Comparison of ENCODE assay signal across 10 cellular contexts in genomic region chr14:75521415-75522199, GRCh38. TPM values are rescaled to one million over a fixed set of nuclear protein-coding genes. Genes with fewer than 3 reads are reported as not detected.
DNase-seq lines count a peak whose midpoint lies in the region; ATAC-seq, FAIRE-seq and TF ChIP-seq lines count a peak whose summit lies in the region.
"Had no signal": no experiment of that assay in that cellular context is flagged by ENCODE, and none has a peak within 500 bp of the region (broad histone marks: within the 10 kb centered on the region; RNA-seq: fewer than 3 reads in every experiment).

No MANE protein-coding gene starts in this region.

- H3K27me3 ChIP-seq in pancreas (no peaks in the 10 kb centered on the region), tibial nerve (no peaks in the 10 kb centered on the region)

- no peak for DNase-seq in GM18507 (ENCODE audit: extremely low spot score, insufficient read length, low read depth)
- no peak for DNase-seq in activated T-helper 1 cell treated with anti-CD3 and anti-CD28 coated beads, Interleukin-12 subunit alpha, Interleukin-12 subunit beta, Interleukin-2, Interleukin-4 antibody, amounts not matched to agents 30 ng/mL and 10 ng/mL and 1 ng/mL, durations not matched to agents 14 hours and 24 hours and 36 hours (ENCODE audit: low spot score)
- DNase-seq in pancreas, result no peak
- DNase-seq in NCI-H1417 (lab: John Stamatoyannopoulos, UW), result no peak
- no peak for DNase-seq in NCI-H526 treated with DMSO at 0.1 percent for 48 hours (lab: John Stamatoyannopoulos, UW)
- DNase-seq in tibial nerve (ENCODE audit: low spot score in 2 of 2), result no peak
- DNase-seq in CD1c-positive myeloid dendritic cell (ENCODE audit: extremely low spot score), result no peak
- DNase-seq: NCI-H187 treated with DMSO at 0.1 percent for 48 hours had no signal

- no peak for TF ChIP-seq EP300 in tibial nerve (IDR thresholded peaks at IDR 0.05)

- H3K4me3 ChIP-seq in pancreas (peak overlapping the region in 1 of 4 donors; percentile 34), tibial nerve (no peak overlapping the region)

- peak overlapping the region; percentile 96 for H3K4me3 Mint-ChIP-seq in activated T-helper 1 cell treated with anti-CD3 and anti-CD28 coated beads, Interleukin-12 subunit alpha, Interleukin-12 subunit beta, Interleukin-2, Interleukin-4 antibody, amounts not matched to agents 30 ng/mL and 10 ng/mL and 1 ng/mL, durations not matched to agents 14 hours and 24 hours and 36 hours

- H3K4me1 ChIP-seq in pancreas, result peaks cover 0 to 8% (median 0%) of the 10 kb centered on the region in 3 donors
- peaks cover 0 to 9% (median 3%) of the 10 kb centered on the region in 4 donors for H3K4me1 ChIP-seq in tibial nerve
- H3K4me1 ChIP-seq: tibial artery had no signal

- intact Hi-C loops in activated T-helper 1 cell treated with anti-CD3 and anti-CD28 coated beads, Interleukin-12 subunit alpha, Interleukin-12 subunit beta, Interleukin-2, Interleukin-4 antibody, amounts not matched to agents 30 ng/mL and 10 ng/mL and 1 ng/mL, durations not matched to agents 14 hours and 24 hours and 36 hours (cut with micrococcal nuclease), result loop anchor here (1.0 kb wide), 7 partner anchors 11 to 140 kb away; partner anchors contain the start of gene TTLL5
- intact Hi-C loops in pancreas (cut with DNase I), result no loop called here

- H3K27me3 Mint-ChIP-seq in activated T-helper 1 cell treated with anti-CD3 and anti-CD28 coated beads, Interleukin-12 subunit alpha, Interleukin-12 subunit beta, Interleukin-2, Interleukin-4 antibody, amounts not matched to agents 30 ng/mL and 10 ng/mL and 1 ng/mL, durations not matched to agents 14 hours and 24 hours and 36 hours (ENCODE audit: insufficient read depth), result no peaks in the 10 kb centered on the region

- peak overlapping the region; percentile 95 for H3K27ac Mint-ChIP-seq in activated T-helper 1 cell treated with anti-CD3 and anti-CD28 coated beads, Interleukin-12 subunit alpha, Interleukin-12 subunit beta, Interleukin-2, Interleukin-4 antibody, amounts not matched to agents 30 ng/mL and 10 ng/mL and 1 ng/mL, durations not matched to agents 14 hours and 24 hours and 36 hours

- WGBS in pancreas, 2 donors, result 29 to 32% methylated on average over 11 of the region's 11 CpGs
- 71 to 80% methylated on average over 11 of the region's 11 CpGs for WGBS in tibial nerve, 2 donors

- FAIRE-seq in GM18507 (lab: Jason Lieb, UNC), result peak; percentile 24
- no peak for FAIRE-seq in pancreas (lab: Jason Lieb, UNC)

- H3K4me1 Mint-ChIP-seq in activated T-helper 1 cell treated with anti-CD3 and anti-CD28 coated beads, Interleukin-12 subunit alpha, Interleukin-12 subunit beta, Interleukin-2, Interleukin-4 antibody, amounts not matched to agents 30 ng/mL and 10 ng/mL and 1 ng/mL, durations not matched to agents 14 hours and 24 hours and 36 hours (ENCODE audit: low read depth), result peaks cover 68% of the 10 kb centered on the region

- peak; percentile 6 for ATAC-seq in HG03025 (IDR thresholded peaks at IDR 0.05; ENCODE audit: low FRiP score, unreplicated experiment)
- peak; percentile 55 to 84 (median 75) for ATAC-seq in pancreas

- no peaks in the 10 kb centered on the region for H3K9me3 Mint-ChIP-seq in activated T-helper 1 cell treated with anti-CD3 and anti-CD28 coated beads, Interleukin-12 subunit alpha, Interleukin-12 subunit beta, Interleukin-2, Interleukin-4 antibody, amounts not matched to agents 30 ng/mL and 10 ng/mL and 1 ng/mL, durations not matched to agents 14 hours and 24 hours and 36 hours

- TF ChIP-seq POLR2A in tibial nerve (IDR thresholded peaks at IDR 0.05), result no peak

- H3K9me3 ChIP-seq in pancreas (no peaks in the 10 kb centered on the region), tibial nerve (no peaks in the 10 kb centered on the region)
- H3K9me3 ChIP-seq: tibial artery had no signal

- TF ChIP-seq CTCF in pancreas (IDR thresholded peaks at IDR 0.05), result no peak
- no peak for TF ChIP-seq CTCF in tibial nerve (IDR thresholded peaks at IDR 0.05)

- H3K36me3 ChIP-seq in pancreas (no peaks in the 10 kb centered on the region), tibial nerve (no peaks in the 10 kb centered on the region)
- H3K36me3 ChIP-seq: tibial artery had no signal

- peaks cover 44% of the 10 kb centered on the region for H3K36me3 Mint-ChIP-seq in activated T-helper 1 cell treated with anti-CD3 and anti-CD28 coated beads, Interleukin-12 subunit alpha, Interleukin-12 subunit beta, Interleukin-2, Interleukin-4 antibody, amounts not matched to agents 30 ng/mL and 10 ng/mL and 1 ng/mL, durations not matched to agents 14 hours and 24 hours and 36 hours (ENCODE audit: low read depth)

- H3K27ac ChIP-seq in pancreas (peak overlapping the region in 1 of 4 donors; percentile 57), tibial nerve (peak overlapping the region in 1 of 4 donors; percentile 70)
- H3K27ac ChIP-seq: tibial artery had no signal

RNA-seq across cellular contexts. Expression of gene BATF, which starts 0.7 kb away (rescaled TPM):
- total RNA-seq in activated T-helper 1 cell treated with anti-CD3 and anti-CD28 coated beads, Interleukin-12 subunit alpha, Interleukin-12 subunit beta, Interleukin-2, Interleukin-4 antibody, amounts not matched to agents 30 ng/mL and 10 ng/mL and 1 ng/mL, durations not matched to agents 14 hours and 24 hours and 36 hours, result 213 and 214 TPM in 2 replicates
- total RNA-seq in pancreas, result 1 to 10 TPM in 1 of 6 donors, under 1 TPM in 4, not detected in 1; 0.28 to 1.7 (median 0.63) TPM
- polyA plus RNA-seq in pancreas, result 1 to 10 TPM; 1.2 to 1.7 TPM
- 10 to 100 TPM in 1 of 4 donors, 1 to 10 TPM in 2, not detected in 1; 3.8 to 11.1 (median 6.3) TPM for total RNA-seq in tibial nerve

RNA-seq across cellular contexts. Expression of gene FLVCR2, which starts 56.8 kb away (rescaled TPM):
- total RNA-seq in activated T-helper 1 cell treated with anti-CD3 and anti-CD28 coated beads, Interleukin-12 subunit alpha, Interleukin-12 subunit beta, Interleukin-2, Interleukin-4 antibody, amounts not matched to agents 30 ng/mL and 10 ng/mL and 1 ng/mL, durations not matched to agents 14 hours and 24 hours and 36 hours, result 2.5 and 2.9 TPM in 2 replicates
- total RNA-seq in pancreas (1 to 10 TPM; 1.3 to 6.3 (median 2.9) TPM), tibial nerve (10 to 100 TPM; 65.9 to 86.1 (median 74.4) TPM)
- under 1 TPM; 0.33 to 0.42 TPM for polyA plus RNA-seq in pancreas

Comparison
In these comparisons a context has a peak if more than half of its experiments do, and no peak if none do; other contexts are left out.
1. RNA of gene BATF, which starts 0.7 kb away (total RNA-seq): 213 to 214 TPM in activated T-helper 1 cell treated with anti-CD3 and anti-CD28 coated beads, Interleukin-12 subunit alpha, Interleukin-12 subunit beta, Interleukin-2, Interleukin-4 antibody, amounts not matched to agents 30 ng/mL and 10 ng/mL and 1 ng/mL, durations not matched to agents 14 hours and 24 hours and 36 hours; 3.8 to 11.1 TPM in tibial nerve and 0.28 to 1.7 TPM in pancreas; every median in the first group is over 10 times any median in the second.
2. RNA of gene FLVCR2, which starts 56.8 kb away (total RNA-seq): 65.9 to 86.1 TPM in tibial nerve; 1.3 to 6.3 TPM in pancreas and 2.5 to 2.9 TPM in activated T-helper 1 cell treated with anti-CD3 and anti-CD28 coated beads, Interleukin-12 subunit alpha, Interleukin-12 subunit beta, Interleukin-2, Interleukin-4 antibody, amounts not matched to agents 30 ng/mL and 10 ng/mL and 1 ng/mL, durations not matched to agents 14 hours and 24 hours and 36 hours; every median in the first group is over 4 times any median in the second.